1 cellular context compared by ENCODE assay signal in the genomic region with DNA sequence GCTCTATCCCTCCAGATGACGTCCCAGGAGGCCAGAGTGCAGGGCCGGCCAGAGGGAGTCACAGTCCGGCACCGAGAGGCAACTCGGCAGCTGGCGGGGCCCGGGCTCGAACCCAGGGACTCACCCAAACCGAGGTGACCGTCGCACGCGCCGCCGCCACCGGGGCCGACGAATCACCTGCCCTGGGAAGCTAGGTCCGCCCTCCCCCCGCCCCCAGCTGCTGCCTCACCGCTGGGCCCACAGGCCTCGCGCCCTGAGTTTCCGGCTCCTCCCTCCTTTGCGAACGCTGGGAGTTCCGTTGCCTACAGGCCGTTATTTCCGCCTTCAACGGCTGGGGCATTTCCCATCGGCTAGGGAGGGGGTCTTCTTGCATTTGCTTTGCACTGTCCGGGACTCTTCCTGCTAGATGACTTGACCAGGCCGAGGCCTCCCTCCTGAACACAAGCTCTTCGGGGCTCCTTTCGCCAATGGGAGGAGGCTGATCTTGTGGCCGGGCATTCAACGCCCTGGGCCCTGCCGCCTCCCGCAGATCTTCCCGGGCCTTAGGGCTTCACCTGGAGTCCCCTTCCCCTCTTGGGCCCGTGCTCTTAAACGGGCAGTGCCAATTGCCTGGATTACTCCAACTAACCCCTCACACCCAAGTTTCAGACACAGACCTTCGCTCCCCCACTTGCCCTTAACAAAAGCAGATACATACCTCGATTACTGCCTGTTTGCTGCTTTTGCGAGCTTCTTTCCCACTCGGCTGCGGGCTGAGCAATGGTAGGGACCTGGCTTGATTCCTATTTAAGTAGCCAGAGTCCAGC.
TF ChIP-seq lines count a peak whose summit lies in the region.

A gene (minus strand): TSS at position 184 of the 806 bp plus-strand sequence. CDS start 4,674 bp downstream, outside the sequence.

TF ChIP-seq in K562, 482 proteins besides CTCF, POLR2A, EP300 and RAD21 (continued from another document and continues in another):
- TF ChIP-seq, protein P1, sequence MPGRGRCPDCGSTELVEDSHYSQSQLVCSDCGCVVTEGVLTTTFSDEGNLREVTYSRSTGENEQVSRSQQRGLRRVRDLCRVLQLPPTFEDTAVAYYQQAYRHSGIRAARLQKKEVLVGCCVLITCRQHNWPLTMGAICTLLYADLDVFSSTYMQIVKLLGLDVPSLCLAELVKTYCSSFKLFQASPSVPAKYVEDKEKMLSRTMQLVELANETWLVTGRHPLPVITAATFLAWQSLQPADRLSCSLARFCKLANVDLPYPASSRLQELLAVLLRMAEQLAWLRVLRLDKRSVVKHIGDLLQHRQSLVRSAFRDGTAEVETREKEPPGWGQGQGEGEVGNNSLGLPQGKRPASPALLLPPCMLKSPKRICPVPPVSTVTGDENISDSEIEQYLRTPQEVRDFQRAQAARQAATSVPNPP (IDR thresholded peaks at IDR 0.05; ENCODE audit: borderline replicate concordance, insufficient read depth, insufficient read length) = no peak
- TF ChIP-seq, protein P2, sequence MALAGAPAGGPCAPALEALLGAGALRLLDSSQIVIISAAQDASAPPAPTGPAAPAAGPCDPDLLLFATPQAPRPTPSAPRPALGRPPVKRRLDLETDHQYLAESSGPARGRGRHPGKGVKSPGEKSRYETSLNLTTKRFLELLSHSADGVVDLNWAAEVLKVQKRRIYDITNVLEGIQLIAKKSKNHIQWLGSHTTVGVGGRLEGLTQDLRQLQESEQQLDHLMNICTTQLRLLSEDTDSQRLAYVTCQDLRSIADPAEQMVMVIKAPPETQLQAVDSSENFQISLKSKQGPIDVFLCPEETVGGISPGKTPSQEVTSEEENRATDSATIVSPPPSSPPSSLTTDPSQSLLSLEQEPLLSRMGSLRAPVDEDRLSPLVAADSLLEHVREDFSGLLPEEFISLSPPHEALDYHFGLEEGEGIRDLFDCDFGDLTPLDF (CRISPR knock-in tag; IDR thresholded peaks at IDR 0.05) = no peak
- TF ChIP-seq ERF (CRISPR knock-in tag; IDR thresholded peaks at IDR 0.05) = peak; percentile 57; the same call in 1 of the 2 replicates
- TF ChIP-seq, protein P3, sequence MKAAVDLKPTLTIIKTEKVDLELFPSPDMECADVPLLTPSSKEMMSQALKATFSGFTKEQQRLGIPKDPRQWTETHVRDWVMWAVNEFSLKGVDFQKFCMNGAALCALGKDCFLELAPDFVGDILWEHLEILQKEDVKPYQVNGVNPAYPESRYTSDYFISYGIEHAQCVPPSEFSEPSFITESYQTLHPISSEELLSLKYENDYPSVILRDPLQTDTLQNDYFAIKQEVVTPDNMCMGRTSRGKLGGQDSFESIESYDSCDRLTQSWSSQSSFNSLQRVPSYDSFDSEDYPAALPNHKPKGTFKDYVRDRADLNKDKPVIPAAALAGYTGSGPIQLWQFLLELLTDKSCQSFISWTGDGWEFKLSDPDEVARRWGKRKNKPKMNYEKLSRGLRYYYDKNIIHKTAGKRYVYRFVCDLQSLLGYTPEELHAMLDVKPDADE (conservative IDR thresholded peaks at IDR 0.05; ENCODE audit: control insufficient read depth, low read depth, low read length) = 0 out of 2 replicates have a peak, but pooled peaks have one; percentile 54
- TF ChIP-seq, protein P4, sequence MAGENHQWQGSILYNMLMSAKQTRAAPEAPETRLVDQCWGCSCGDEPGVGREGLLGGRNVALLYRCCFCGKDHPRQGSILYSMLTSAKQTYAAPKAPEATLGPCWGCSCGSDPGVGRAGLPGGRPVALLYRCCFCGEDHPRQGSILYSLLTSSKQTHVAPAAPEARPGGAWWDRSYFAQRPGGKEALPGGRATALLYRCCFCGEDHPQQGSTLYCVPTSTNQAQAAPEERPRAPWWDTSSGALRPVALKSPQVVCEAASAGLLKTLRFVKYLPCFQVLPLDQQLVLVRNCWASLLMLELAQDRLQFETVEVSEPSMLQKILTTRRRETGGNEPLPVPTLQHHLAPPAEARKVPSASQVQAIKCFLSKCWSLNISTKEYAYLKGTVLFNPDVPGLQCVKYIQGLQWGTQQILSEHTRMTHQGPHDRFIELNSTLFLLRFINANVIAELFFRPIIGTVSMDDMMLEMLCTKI (IDR thresholded peaks at IDR 0.05; ENCODE audit: partially characterized antibody) = no peak
- TF ChIP-seq CHD2 (IDR thresholded peaks at IDR 0.05; ENCODE audit: low read depth, low read length) = peak; percentile 31; the same call in 1 of the 2 replicates
- TF ChIP-seq ELF2 (CRISPR knock-in tag; IDR thresholded peaks at IDR 0.05) = peak; percentile 84
- TF ChIP-seq ZNF830 (CRISPR knock-in tag; IDR thresholded peaks at IDR 0.05) = no peak
- no peak for TF ChIP-seq IFI16 (CRISPR knock-in tag; IDR thresholded peaks at IDR 0.05)
- TF ChIP-seq THRAP3 (IDR thresholded peaks at IDR 0.05; ENCODE audit: borderline replicate concordance) = 0 out of 2 replicates have a peak, but pooled peaks have one; percentile 16
- TF ChIP-seq POLR3G (IDR thresholded peaks at IDR 0.05; ENCODE audit: extremely low read depth, insufficient read length, insufficient replicate concordance) = no peak
- peak; percentile 95 for TF ChIP-seq ETV5 (CRISPR knock-in tag; IDR thresholded peaks at IDR 0.05; ENCODE audit: low read depth)
- no peak for TF ChIP-seq ZNF695 (CRISPR knock-in tag; IDR thresholded peaks at IDR 0.05)
- TF ChIP-seq, protein P5, sequence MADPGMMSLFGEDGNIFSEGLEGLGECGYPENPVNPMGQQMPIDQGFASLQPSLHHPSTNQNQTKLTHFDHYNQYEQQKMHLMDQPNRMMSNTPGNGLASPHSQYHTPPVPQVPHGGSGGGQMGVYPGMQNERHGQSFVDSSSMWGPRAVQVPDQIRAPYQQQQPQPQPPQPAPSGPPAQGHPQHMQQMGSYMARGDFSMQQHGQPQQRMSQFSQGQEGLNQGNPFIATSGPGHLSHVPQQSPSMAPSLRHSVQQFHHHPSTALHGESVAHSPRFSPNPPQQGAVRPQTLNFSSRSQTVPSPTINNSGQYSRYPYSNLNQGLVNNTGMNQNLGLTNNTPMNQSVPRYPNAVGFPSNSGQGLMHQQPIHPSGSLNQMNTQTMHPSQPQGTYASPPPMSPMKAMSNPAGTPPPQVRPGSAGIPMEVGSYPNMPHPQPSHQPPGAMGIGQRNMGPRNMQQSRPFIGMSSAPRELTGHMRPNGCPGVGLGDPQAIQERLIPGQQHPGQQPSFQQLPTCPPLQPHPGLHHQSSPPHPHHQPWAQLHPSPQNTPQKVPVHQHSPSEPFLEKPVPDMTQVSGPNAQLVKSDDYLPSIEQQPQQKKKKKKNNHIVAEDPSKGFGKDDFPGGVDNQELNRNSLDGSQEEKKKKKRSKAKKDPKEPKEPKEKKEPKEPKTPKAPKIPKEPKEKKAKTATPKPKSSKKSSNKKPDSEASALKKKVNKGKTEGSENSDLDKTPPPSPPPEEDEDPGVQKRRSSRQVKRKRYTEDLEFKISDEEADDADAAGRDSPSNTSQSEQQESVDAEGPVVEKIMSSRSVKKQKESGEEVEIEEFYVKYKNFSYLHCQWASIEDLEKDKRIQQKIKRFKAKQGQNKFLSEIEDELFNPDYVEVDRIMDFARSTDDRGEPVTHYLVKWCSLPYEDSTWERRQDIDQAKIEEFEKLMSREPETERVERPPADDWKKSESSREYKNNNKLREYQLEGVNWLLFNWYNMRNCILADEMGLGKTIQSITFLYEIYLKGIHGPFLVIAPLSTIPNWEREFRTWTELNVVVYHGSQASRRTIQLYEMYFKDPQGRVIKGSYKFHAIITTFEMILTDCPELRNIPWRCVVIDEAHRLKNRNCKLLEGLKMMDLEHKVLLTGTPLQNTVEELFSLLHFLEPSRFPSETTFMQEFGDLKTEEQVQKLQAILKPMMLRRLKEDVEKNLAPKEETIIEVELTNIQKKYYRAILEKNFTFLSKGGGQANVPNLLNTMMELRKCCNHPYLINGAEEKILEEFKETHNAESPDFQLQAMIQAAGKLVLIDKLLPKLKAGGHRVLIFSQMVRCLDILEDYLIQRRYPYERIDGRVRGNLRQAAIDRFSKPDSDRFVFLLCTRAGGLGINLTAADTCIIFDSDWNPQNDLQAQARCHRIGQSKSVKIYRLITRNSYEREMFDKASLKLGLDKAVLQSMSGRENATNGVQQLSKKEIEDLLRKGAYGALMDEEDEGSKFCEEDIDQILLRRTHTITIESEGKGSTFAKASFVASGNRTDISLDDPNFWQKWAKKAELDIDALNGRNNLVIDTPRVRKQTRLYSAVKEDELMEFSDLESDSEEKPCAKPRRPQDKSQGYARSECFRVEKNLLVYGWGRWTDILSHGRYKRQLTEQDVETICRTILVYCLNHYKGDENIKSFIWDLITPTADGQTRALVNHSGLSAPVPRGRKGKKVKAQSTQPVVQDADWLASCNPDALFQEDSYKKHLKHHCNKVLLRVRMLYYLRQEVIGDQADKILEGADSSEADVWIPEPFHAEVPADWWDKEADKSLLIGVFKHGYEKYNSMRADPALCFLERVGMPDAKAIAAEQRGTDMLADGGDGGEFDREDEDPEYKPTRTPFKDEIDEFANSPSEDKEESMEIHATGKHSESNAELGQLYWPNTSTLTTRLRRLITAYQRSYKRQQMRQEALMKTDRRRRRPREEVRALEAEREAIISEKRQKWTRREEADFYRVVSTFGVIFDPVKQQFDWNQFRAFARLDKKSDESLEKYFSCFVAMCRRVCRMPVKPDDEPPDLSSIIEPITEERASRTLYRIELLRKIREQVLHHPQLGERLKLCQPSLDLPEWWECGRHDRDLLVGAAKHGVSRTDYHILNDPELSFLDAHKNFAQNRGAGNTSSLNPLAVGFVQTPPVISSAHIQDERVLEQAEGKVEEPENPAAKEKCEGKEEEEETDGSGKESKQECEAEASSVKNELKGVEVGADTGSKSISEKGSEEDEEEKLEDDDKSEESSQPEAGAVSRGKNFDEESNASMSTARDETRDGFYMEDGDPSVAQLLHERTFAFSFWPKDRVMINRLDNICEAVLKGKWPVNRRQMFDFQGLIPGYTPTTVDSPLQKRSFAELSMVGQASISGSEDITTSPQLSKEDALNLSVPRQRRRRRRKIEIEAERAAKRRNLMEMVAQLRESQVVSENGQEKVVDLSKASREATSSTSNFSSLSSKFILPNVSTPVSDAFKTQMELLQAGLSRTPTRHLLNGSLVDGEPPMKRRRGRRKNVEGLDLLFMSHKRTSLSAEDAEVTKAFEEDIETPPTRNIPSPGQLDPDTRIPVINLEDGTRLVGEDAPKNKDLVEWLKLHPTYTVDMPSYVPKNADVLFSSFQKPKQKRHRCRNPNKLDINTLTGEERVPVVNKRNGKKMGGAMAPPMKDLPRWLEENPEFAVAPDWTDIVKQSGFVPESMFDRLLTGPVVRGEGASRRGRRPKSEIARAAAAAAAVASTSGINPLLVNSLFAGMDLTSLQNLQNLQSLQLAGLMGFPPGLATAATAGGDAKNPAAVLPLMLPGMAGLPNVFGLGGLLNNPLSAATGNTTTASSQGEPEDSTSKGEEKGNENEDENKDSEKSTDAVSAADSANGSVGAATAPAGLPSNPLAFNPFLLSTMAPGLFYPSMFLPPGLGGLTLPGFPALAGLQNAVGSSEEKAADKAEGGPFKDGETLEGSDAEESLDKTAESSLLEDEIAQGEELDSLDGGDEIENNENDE (IDR thresholded peaks at IDR 0.05; ENCODE audit: low read depth, low read length) = no peak
- peak; percentile 67; the same call in 1 of the 2 replicates for TF ChIP-seq MBD2 (IDR thresholded peaks at IDR 0.05; ENCODE audit: borderline replicate concordance, low read depth)
- no peak for TF ChIP-seq ZNF507 (tag; conservative IDR thresholded peaks at IDR 0.05)
- 0 out of 2 replicates have a peak, but pooled peaks have one; percentile 57 for TF ChIP-seq HMG20B (CRISPR knock-in tag; IDR thresholded peaks at IDR 0.05)
- 0 out of 2 replicates have a peak, but pooled peaks have one; percentile 41 for TF ChIP-seq ZNF76 (CRISPR knock-in tag; IDR thresholded peaks at IDR 0.05; ENCODE audit: borderline replicate concordance)
- TF ChIP-seq OTX1 (CRISPR knock-in tag; IDR thresholded peaks at IDR 0.05) = 0 out of 2 replicates have a peak, but pooled peaks have one; percentile 65
- TF ChIP-seq SMAD1 (IDR thresholded peaks at IDR 0.05; ENCODE audit: low read depth, low read length, partially characterized antibody) = peak; percentile 20
- no peak for TF ChIP-seq MTF1 (CRISPR knock-in tag; IDR thresholded peaks at IDR 0.05; ENCODE audit: borderline replicate concordance)
- TF ChIP-seq CBFA2T2 (conservative IDR thresholded peaks at IDR 0.05) = no peak
- TF ChIP-seq MTA2 (IDR thresholded peaks at IDR 0.05; ENCODE audit: low read depth) = no peak
- peak; percentile 78 for TF ChIP-seq SP1 (CRISPR knock-in tag; IDR thresholded peaks at IDR 0.05)
- no peak for TF ChIP-seq SRSF1 (IDR thresholded peaks at IDR 0.05; ENCODE audit: low read depth, low read length)
- TF ChIP-seq, protein P6, sequence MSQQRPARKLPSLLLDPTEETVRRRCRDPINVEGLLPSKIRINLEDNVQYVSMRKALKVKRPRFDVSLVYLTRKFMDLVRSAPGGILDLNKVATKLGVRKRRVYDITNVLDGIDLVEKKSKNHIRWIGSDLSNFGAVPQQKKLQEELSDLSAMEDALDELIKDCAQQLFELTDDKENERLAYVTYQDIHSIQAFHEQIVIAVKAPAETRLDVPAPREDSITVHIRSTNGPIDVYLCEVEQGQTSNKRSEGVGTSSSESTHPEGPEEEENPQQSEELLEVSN (IDR thresholded peaks at IDR 0.05; ENCODE audit: borderline replicate concordance in 1 of 2, extremely low read depth in 1 of 2, insufficient read depth in 1 of 2, insufficient read length in 1 of 2, low read depth in 1 of 2, low read length in 1 of 2, poor library complexity in 1 of 2, severe bottlenecking in 1 of 2) = peak; percentile 13 to 49
- TF ChIP-seq RBBP5 (IDR thresholded peaks at IDR 0.05; ENCODE audit: borderline replicate concordance, insufficient read depth, low read length, poor library complexity, severe bottlenecking) = peak; percentile 63
- no peak for TF ChIP-seq ZNF217 (CRISPR knock-in tag; IDR thresholded peaks at IDR 0.05)
- no peak for TF ChIP-seq ZNF146 (CRISPR knock-in tag; IDR thresholded peaks at IDR 0.05; ENCODE audit: unreplicated experiment)
- 0 out of 4 replicates have a peak, but pooled peaks of 1 of the 2 experiments have one; percentile 43 for TF ChIP-seq ARNT (IDR thresholded peaks at IDR 0.05)
- peak; percentile 52 to 74; a peak in 2 of 4 replicates for TF ChIP-seq FOXK2 (conservative IDR thresholded peaks at IDR 0.05 in 1 of 2, IDR thresholded peaks at IDR 0.05 in 1 of 2; ENCODE audit: low read depth in 2 of 2)
- no peak for TF ChIP-seq ZNF780A (CRISPR knock-in tag; IDR thresholded peaks at IDR 0.05)
- TF ChIP-seq NFIC (IDR thresholded peaks at IDR 0.05) = no peak
- no peak for TF ChIP-seq NELFE (IDR thresholded peaks at IDR 0.05; ENCODE audit: insufficient read depth, insufficient read length)
- peak; percentile 38 for TF ChIP-seq PRPF4 (IDR thresholded peaks at IDR 0.05; ENCODE audit: insufficient read depth, low read depth, low read length, poor library complexity, severe bottlenecking)
